Comparison of ENCODE assay signal across 9 cellular contexts in the genomic region with DNA sequence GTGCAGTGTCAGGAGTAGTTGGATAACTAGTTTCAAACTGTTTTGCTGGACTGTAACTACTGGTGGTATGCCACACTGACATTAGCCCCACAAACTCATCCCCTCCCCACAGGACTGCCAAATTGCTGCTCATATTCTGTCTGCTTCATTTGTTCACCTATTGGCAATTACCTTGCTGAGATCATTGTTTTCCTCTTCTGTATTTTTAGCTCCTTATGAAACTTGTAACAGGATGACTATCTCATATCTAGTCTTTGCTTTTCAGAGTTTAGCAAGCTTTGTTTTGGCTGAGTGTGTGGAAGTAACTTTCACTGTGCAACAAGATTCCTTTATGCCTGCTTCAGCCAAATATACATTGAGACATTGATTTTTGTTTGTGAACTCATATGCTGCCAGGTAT.
A peak's percentile ranks its signal among the peaks of the same experiment; 100 is the strongest.
DNase-seq lines count a peak whose midpoint lies in the region; ATAC-seq and TF ChIP-seq lines count a peak whose summit lies in the region.
"Had no signal": no experiment of that assay in that cellular context is flagged by ENCODE, and none has a peak within 500 bp of the region (broad histone marks: within the 10 kb centered on the region; RNA-seq: fewer than 3 reads in every experiment).

No MANE protein-coding gene starts in this region.

- DNase-seq in GM06990 (ENCODE audit: extremely low read depth, insufficient read length) (peak; percentile 55), ascending aorta (ENCODE audit: low spot score in 2 of 2) (no peak), neuronal stem cell (ENCODE audit: low spot score) (no peak), body of pancreas (no peak), RKO (ENCODE audit: low spot score) (no peak), SKM-1 treated with dmso at 0.1 percent for 144 hours (lab: John Stamatoyannopoulos, UW; ENCODE audit: unreplicated experiment) (no peak)
- DNase-seq in naive thymus-derived CD4-positive, alpha-beta T cell = no peak
- DNase-seq: MV-4-11 had no signal

- CTCF ChIA-PET in naive thymus-derived CD4-positive, alpha-beta T cell (lab: Charles Lee) = interaction anchor here (0.6 kb wide), 1 partner anchor 324 kb away, joined by 3 read pairs; no protein-coding TSS in a partner anchor

- no peak overlapping the region for H3K18ac ChIP-seq in neuronal stem cell (ENCODE audit: low read length)

- H4K91ac ChIP-seq in neuronal stem cell (ENCODE audit: low read depth, low read length, poor library complexity) = no peak overlapping the region

- H2BK120ac ChIP-seq in neuronal stem cell (ENCODE audit: low read depth, low read length) = no peak overlapping the region

- H3K4me2 ChIP-seq in neuronal stem cell (ENCODE audit: insufficient read depth, low read length, poor library complexity, severe bottlenecking) = no peak overlapping the region

- H3K27me3 ChIP-seq in GM06990 (replicated peaks; ENCODE audit: control insufficient read depth, insufficient read depth, low read length) = no peaks in the 10 kb centered on the region
- no peaks in the 10 kb centered on the region for H3K27me3 ChIP-seq in ascending aorta
- no peaks in the 10 kb centered on the region for H3K27me3 ChIP-seq in neuronal stem cell (ENCODE audit: control insufficient read depth in 3 of 3, insufficient read depth in 3 of 3, low read depth in 1 of 3, low read length in 3 of 3)
- H3K27me3 ChIP-seq in body of pancreas = no peaks in the 10 kb centered on the region
- no peaks in the 10 kb centered on the region for H3K27me3 ChIP-seq in naive thymus-derived CD4-positive, alpha-beta T cell (ENCODE audit: control insufficient read depth in 2 of 2, insufficient read depth in 2 of 2, low read length in 2 of 2)

- TF ChIP-seq CTCF in GM06990 (IDR thresholded peaks at IDR 0.05; ENCODE audit: insufficient read depth, low read length, poor library complexity, severe bottlenecking) (no peak), ascending aorta (IDR thresholded peaks at IDR 0.05) (no peak), body of pancreas (IDR thresholded peaks at IDR 0.05) (no peak)

- H3K9me3 ChIP-seq in ascending aorta (no peaks in the 10 kb centered on the region), neuronal stem cell (replicated peaks in 1 of 2; ENCODE audit: control insufficient read depth in 2 of 2, insufficient read depth in 1 of 2, low read depth in 1 of 2, low read length in 2 of 2) (no peaks in the 10 kb centered on the region), body of pancreas (no peaks in the 10 kb centered on the region)
- no peaks in the 10 kb centered on the region for H3K9me3 ChIP-seq in naive thymus-derived CD4-positive, alpha-beta T cell (ENCODE audit: control insufficient read depth in 2 of 3, low read length in 3 of 3)

- no peak overlapping the region for H3K27ac Mint-ChIP-seq in naive thymus-derived CD4-positive, alpha-beta T cell

- no peak overlapping the region for H3K4me3 ChIP-seq in GM06990 (replicated peaks; ENCODE audit: low read depth, low read length)
- H3K4me3 ChIP-seq in ascending aorta = no peak overlapping the region
- no peak overlapping the region for H3K4me3 ChIP-seq in neuronal stem cell (ENCODE audit: low read length in 2 of 2)
- H3K4me3 ChIP-seq in body of pancreas = no peak overlapping the region
- no peak overlapping the region for H3K4me3 ChIP-seq in naive thymus-derived CD4-positive, alpha-beta T cell (ENCODE audit: low read length)

- no peaks in the 10 kb centered on the region for H3K9me3 Mint-ChIP-seq in naive thymus-derived CD4-positive, alpha-beta T cell

- no peak overlapping the region for H3K4ac ChIP-seq in neuronal stem cell (ENCODE audit: low read length)

- TF ChIP-seq POLR2A in body of pancreas (IDR thresholded peaks at IDR 0.05) = no peak

- no peak overlapping the region for H2BK12ac ChIP-seq in neuronal stem cell (ENCODE audit: low read length)

- H2AFZ ChIP-seq in neuronal stem cell (ENCODE audit: low read length) = peak overlapping the region; percentile 80

- H3K27ac ChIP-seq in ascending aorta (peak overlapping the region; percentile 77 to 88), neuronal stem cell (replicated peaks; ENCODE audit: low read length) (no peak overlapping the region), body of pancreas (peak overlapping the region in 1 of 4 donors; percentile 60)
- H3K27ac ChIP-seq in naive thymus-derived CD4-positive, alpha-beta T cell (ENCODE audit: low read depth, low read length) = no peak overlapping the region

- no peak overlapping the region for H2BK5ac ChIP-seq in neuronal stem cell (ENCODE audit: low read length)

- no peaks in the 10 kb centered on the region for H3K36me3 ChIP-seq in GM06990 (ENCODE audit: control insufficient read depth, insufficient read depth, low read length)
- no peaks in the 10 kb centered on the region for H3K36me3 ChIP-seq in ascending aorta
- no peaks in the 10 kb centered on the region for H3K36me3 ChIP-seq in neuronal stem cell (replicated peaks in 1 of 2; ENCODE audit: control insufficient read depth in 2 of 2, insufficient read depth in 2 of 2, low read length in 2 of 2)
- no peaks in the 10 kb centered on the region for H3K36me3 ChIP-seq in body of pancreas (replicated peaks in 1 of 2; ENCODE audit: insufficient read depth in 1 of 2, low read depth in 2 of 2)
- no peaks in the 10 kb centered on the region for H3K36me3 ChIP-seq in naive thymus-derived CD4-positive, alpha-beta T cell (ENCODE audit: control insufficient read depth in 2 of 3, insufficient read depth in 3 of 3, low read length in 3 of 3)

- H3K14ac ChIP-seq in neuronal stem cell (ENCODE audit: low read length) = no peak overlapping the region

- H3K4me1 ChIP-seq in ascending aorta (peaks cover 7 to 28% of the 10 kb centered on the region in 2 donors), neuronal stem cell (ENCODE audit: control insufficient read depth in 2 of 2, insufficient read depth in 1 of 2, low read depth in 1 of 2, low read length in 2 of 2) (peaks cover 26 to 28% of the 10 kb centered on the region in 2 donors), body of pancreas (peaks cover 19% of the 10 kb centered on the region)
- H3K4me1 ChIP-seq in naive thymus-derived CD4-positive, alpha-beta T cell (ENCODE audit: control insufficient read depth in 2 of 2, insufficient read depth in 2 of 2, low read length in 2 of 2) = peaks cover 4 to 20% of the 10 kb centered on the region in 2 donors

- H4K8ac ChIP-seq in neuronal stem cell (ENCODE audit: low read depth, low read length) = no peak overlapping the region

- no peak overlapping the region for H2BK15ac ChIP-seq in neuronal stem cell (ENCODE audit: low read length)

- H2AK5ac ChIP-seq in neuronal stem cell (ENCODE audit: low read depth, low read length) = no peak overlapping the region

- H3K4me3 Mint-ChIP-seq in naive thymus-derived CD4-positive, alpha-beta T cell = no peak overlapping the region

- POLR2A ChIA-PET in naive thymus-derived CD4-positive, alpha-beta T cell (lab: Charles Lee) = interaction anchor here (0.7 to 1.5 kb wide), 4 partner anchors 9 to 108 kb away, joined by 3 to 4 read pairs (median 4); no protein-coding TSS in a partner anchor

- no peak overlapping the region for H3K23ac ChIP-seq in neuronal stem cell (ENCODE audit: low read depth, low read length, poor library complexity)

- intact Hi-C loops in ascending aorta (cut with DNase I) (loop anchor here (5.0 to 10.0 kb wide), 3 partner anchors 107 to 365 kb away; a partner anchor contains a TSS), body of pancreas (cut with DNase I) (no loop called here)
- intact Hi-C loops in naive thymus-derived CD4-positive, alpha-beta T cell (cut with micrococcal nuclease) = loop anchor here (5.0 kb wide), 2 partner anchors 87 to 363 kb away; no protein-coding TSS in a partner anchor

- H3K79me1 ChIP-seq in neuronal stem cell (ENCODE audit: low read depth, low read length) = no peaks in the 10 kb centered on the region

- ATAC-seq in GM21576 (IDR thresholded peaks at IDR 0.05; ENCODE audit: unreplicated experiment) (peak; percentile 44), body of pancreas (no peak)
- no peak for ATAC-seq in naive thymus-derived CD4-positive, alpha-beta T cell

- no peaks in the 10 kb centered on the region for H3K27me3 Mint-ChIP-seq in naive thymus-derived CD4-positive, alpha-beta T cell

- H3K9ac ChIP-seq in neuronal stem cell (ENCODE audit: low read depth, low read length, poor library complexity) = no peak overlapping the region

- peaks cover 0 to 25% (median 0%) of the 10 kb centered on the region in 7 donors for H3K4me1 Mint-ChIP-seq in naive thymus-derived CD4-positive, alpha-beta T cell

- H3K36me3 Mint-ChIP-seq in naive thymus-derived CD4-positive, alpha-beta T cell = peaks cover 0 to under 1% (median 0%) of the 10 kb centered on the region in 5 donors

Comparison
In these comparisons a context has a peak if more than half of its experiments do, and no peak if none do; other contexts are left out.
1. H3K27ac ChIP-seq: peak in ascending aorta (2 of 2); none in neuronal stem cell (single experiment) and naive thymus-derived CD4-positive, alpha-beta T cell (single experiment).